Comparison of ENCODE assay signal across 8 cellular contexts in genomic region chrX:68830486-68831404, GRCh38. TPM values are rescaled to one million over a fixed set of nuclear protein-coding genes. Genes with fewer than 3 reads are reported as not detected.
DNase-seq lines count a peak whose midpoint lies in the region; ATAC-seq and TF ChIP-seq lines count a peak whose summit lies in the region.

No MANE protein-coding gene starts in this region.

- no peak for TF ChIP-seq CTCF in Panc1 (IDR thresholded peaks at IDR 0.05)

- H3K9me3 ChIP-seq in BLaER1 treated with 17β-estradiol and CSF1 and Interleukin-3, amounts not matched to agents 10 nM and 100 nM (replicated peaks in 1 of 11): no peaks in the 10 kb centered on the region
- H3K9me3 ChIP-seq in Panc1 (ENCODE audit: control insufficient read depth, insufficient read depth, low read depth, low read length) (no peaks in the 10 kb centered on the region), neuron (ENCODE audit: low read length) (no peaks in the 10 kb centered on the region)

- peak overlapping the region; percentile 20 to 83 (median 78); a peak in 20 of 22 replicates for H3K27ac ChIP-seq in BLaER1 treated with 17β-estradiol and CSF1 and Interleukin-3, amounts not matched to agents 10 nM and 100 nM
- peak overlapping the region; percentile 39; the same call in 1 of the 2 replicates for H3K27ac ChIP-seq in Panc1 (ENCODE audit: low read length)
- H3K27ac ChIP-seq in epithelial cell of prostate: peak overlapping the region; percentile 87

- peaks cover 11 to 70% (median 65%) of the 10 kb centered on the region in 11 experiments; a peak in 19 of 22 replicates for H4K20me1 ChIP-seq in BLaER1 treated with 17β-estradiol and CSF1 and Interleukin-3, amounts not matched to agents 10 nM and 100 nM

- H3K4me2 ChIP-seq in BLaER1 treated with 17β-estradiol and CSF1 and Interleukin-3, amounts not matched to agents 10 nM and 100 nM: peak overlapping the region; percentile 73 to 92 (median 82)

- intact Hi-C loops in Panc1 (cut with micrococcal nuclease; ENCODE audit: unreplicated experiment): no loop called here

- H3K27me3 ChIP-seq in BLaER1 treated with 17β-estradiol and CSF1 and Interleukin-3, amounts not matched to agents 10 nM and 100 nM: peaks cover 55 to 78% (median 64%) of the 10 kb centered on the region in 11 experiments
- H3K27me3 ChIP-seq in Panc1 (ENCODE audit: control insufficient read depth, insufficient read depth, low read length) (no peaks in the 10 kb centered on the region), neuron (ENCODE audit: insufficient read depth, low read length) (peaks cover 4% of the 10 kb centered on the region)

- peak overlapping the region; percentile 71 to 87 (median 78) for H3K4me3 ChIP-seq in BLaER1 treated with 17β-estradiol and CSF1 and Interleukin-3, amounts not matched to agents 10 nM and 100 nM
- H3K4me3 ChIP-seq in Panc1 (ENCODE audit: low read depth in 2 of 2, low read length in 2 of 2): peak overlapping the region; percentile 58 to 72
- H3K4me3 ChIP-seq in neuron (ENCODE audit: low read length): peak overlapping the region; percentile 84

- H2AFZ ChIP-seq in neuron (ENCODE audit: low read depth, low read length): no peak overlapping the region

- H3K9ac ChIP-seq in BLaER1 treated with 17β-estradiol and CSF1 and Interleukin-3, amounts not matched to agents 10 nM and 100 nM: peak overlapping the region; percentile 80 to 90 (median 85)

- no peak for ATAC-seq in Panc1

- CTCF ChIA-PET in Panc1 (lab: Charles Lee): interaction anchor here (0.6 kb wide), 1 partner anchor 787 kb away, joined by 6 read pairs; no protein-coding TSS in a partner anchor

- POLR2A ChIA-PET in Panc1 (lab: Charles Lee): interaction anchor here (0.6 kb wide), 1 partner anchor 267 kb away, joined by 3 read pairs; no protein-coding TSS in a partner anchor

- peaks cover 35 to 46% (median 43%) of the 10 kb centered on the region in 10 experiments for H3K4me1 ChIP-seq in BLaER1 treated with 17β-estradiol and CSF1 and Interleukin-3, amounts not matched to agents 10 nM and 100 nM
- H3K4me1 ChIP-seq in Panc1 (ENCODE audit: control insufficient read depth, insufficient read depth, low read length) (no peaks in the 10 kb centered on the region; the same call in none of the 2 replicates), neuron (ENCODE audit: insufficient read depth, low read length) (peaks cover 33% of the 10 kb centered on the region)

- in situ Hi-C loops in Panc1 (cut with HindIII; ENCODE audit: low pct_unique_long_range_greater_than_20kb, low sequenced_read_pairs): no loop called here

- no peaks in the 10 kb centered on the region; a peak in 1 of 22 replicates for H3K36me3 ChIP-seq in BLaER1 treated with 17β-estradiol and CSF1 and Interleukin-3, amounts not matched to agents 10 nM and 100 nM
- H3K36me3 ChIP-seq in Panc1 (ENCODE audit: control insufficient read depth, insufficient read depth, low read length) (no peaks in the 10 kb centered on the region), neuron (ENCODE audit: insufficient read depth, low read length) (no peaks in the 10 kb centered on the region)

- no peak for DNase-seq in Panc1 (ENCODE audit: low read depth, low spot score)
- no peak for DNase-seq in epithelial cell of prostate (ENCODE audit: low read depth, low spot score)
- DNase-seq in Ammon's horn (ENCODE audit: low spot score): no peak
- no peak for DNase-seq in DMS114 treated with DMSO at 0.1 percent for 48 hours (lab: John Stamatoyannopoulos, UW; ENCODE audit: unreplicated experiment)
- no peak for DNase-seq in HuH-7.5 (ENCODE audit: low spot score)
- no peak for DNase-seq in central memory CD4-positive, alpha-beta T cell

- no TSS peak for BruUV-seq in Panc1 (replicated peaks; lab: Mats Ljungman, UMichigan)

RNA-seq across cellular contexts. Expression of gene EFNB1, which starts 1.9 kb away (rescaled TPM):
- 12.9 TPM for total RNA-seq in Panc1 (2021; ENCODE audit: unreplicated experiment)
- 12.5 TPM for polyA plus RNA-seq in Panc1 (2012; ENCODE audit: insufficient read length)
